13 cellular contexts compared by ENCODE assay signal in the genomic region with DNA sequence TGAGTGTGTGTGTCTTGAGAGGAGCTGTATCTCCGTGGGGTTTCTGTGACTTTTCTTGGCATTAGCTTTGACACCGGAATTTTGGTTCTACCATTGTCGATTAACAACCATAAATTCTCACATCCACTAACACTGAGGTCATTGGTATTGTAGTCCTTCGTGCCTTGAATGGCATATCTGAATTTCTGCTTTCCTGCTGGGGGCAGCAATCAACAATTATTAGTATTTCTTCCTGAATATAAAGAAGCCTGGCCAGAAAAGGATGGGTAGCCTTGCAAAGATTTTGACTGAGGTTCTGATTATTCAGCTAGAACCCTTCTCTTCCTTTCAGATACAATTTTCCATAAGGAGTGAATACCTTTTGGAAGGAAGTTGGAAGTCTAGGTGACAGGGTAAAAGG. TPM values are rescaled to one million over a fixed set of nuclear protein-coding genes. Genes with fewer than 3 reads are reported as not detected.
DNase-seq lines count a peak whose midpoint lies in the region; ATAC-seq and TF ChIP-seq lines count a peak whose summit lies in the region.
"Had no signal": no experiment of that assay in that cellular context is flagged by ENCODE, and none has a peak within 500 bp of the region (broad histone marks: within the 10 kb centered on the region; RNA-seq: fewer than 3 reads in every experiment).

No MANE protein-coding gene starts in this region.

- no peaks in the 10 kb centered on the region for H3K9me3 Mint-ChIP-seq in CD4-positive, alpha-beta T cell
- H3K9me3 Mint-ChIP-seq in stimulated activated naive CD8-positive, alpha-beta T cell treated with anti-CD3 and anti-CD28 coated beads, Interleukin-15, amount 100 ng/mL, for 72 hours, result no peaks in the 10 kb centered on the region
- H3K9me3 Mint-ChIP-seq: activated T-cell treated with anti-CD3 and anti-CD28 coated beads, Interleukin-2, amount 50 U/mL, for 24 hours had no signal

- H4K20me1 ChIP-seq in SU-DHL-6 (ENCODE audit: low read depth, low read length), result no peaks in the 10 kb centered on the region

- no peaks in the 10 kb centered on the region; the same call in 1 of the 2 replicates for H3F3A ChIP-seq in SU-DHL-6 (ENCODE audit: insufficient read depth)

- no peak overlapping the region for H3K4me3 Mint-ChIP-seq in CD4-positive, alpha-beta T cell
- H3K4me3 Mint-ChIP-seq in stimulated activated naive CD8-positive, alpha-beta T cell treated with anti-CD3 and anti-CD28 coated beads, Interleukin-15, amount 100 ng/mL, for 72 hours, result no peak overlapping the region
- H3K4me3 Mint-ChIP-seq: activated T-cell treated with anti-CD3 and anti-CD28 coated beads, Interleukin-2, amount 50 U/mL, for 24 hours had no signal

- intact Hi-C loops in CD4-positive, alpha-beta T cell (cut with DNase I, micrococcal nuclease), result loop anchor here (1.0 to 5.0 kb wide), 5 partner anchors 66 to 247 kb away; no protein-coding TSS in a partner anchor
- intact Hi-C loops in right lobe of liver (cut with DNase I), result no loop called here

- no peaks in the 10 kb centered on the region for H3K4me1 ChIP-seq in right lobe of liver

- TF ChIP-seq CTCF in CD4-positive, alpha-beta T cell (IDR thresholded peaks at IDR 0.05), result peak; percentile 41
- TF ChIP-seq CTCF in SU-DHL-6 (IDR thresholded peaks at IDR 0.05; ENCODE audit: insufficient read depth, low read length, poor library complexity, severe bottlenecking), result peak; percentile 27
- TF ChIP-seq CTCF in right lobe of liver (IDR thresholded peaks at IDR 0.05), result peak; percentile 25 to 35 (median 34)

- no peaks in the 10 kb centered on the region for H3K36me3 Mint-ChIP-seq in CD4-positive, alpha-beta T cell (ENCODE audit: low read depth)

- ATAC-seq in CD4-positive, alpha-beta T cell (ENCODE audit: poor library complexity), result no peak
- ATAC-seq in right lobe of liver (peak in 3 of 4 donors; percentile 49 to 81 (median 59)), GM21717 (IDR thresholded peaks at IDR 0.05; ENCODE audit: unreplicated experiment) (no peak)
- ATAC-seq in stimulated activated naive CD8-positive, alpha-beta T cell treated with anti-CD3 and anti-CD28 coated beads, Interleukin-15, amount 100 ng/mL, for 72 hours, result no peak

- no peaks in the 10 kb centered on the region for H3K27me3 ChIP-seq in CD4-positive, alpha-beta T cell (ENCODE audit: control insufficient read depth, insufficient read depth, low read length)
- H3K27me3 ChIP-seq in SU-DHL-6 (ENCODE audit: low read length), result no peaks in the 10 kb centered on the region
- no peaks in the 10 kb centered on the region for H3K27me3 ChIP-seq in right lobe of liver

- no peak for DNase-seq in CD4-positive, alpha-beta T cell
- DNase-seq in HCEC 1CT (peak; percentile 46), right lobe of liver (no peak), ACHN (no peak), NCI-H2081 (lab: John Stamatoyannopoulos, UW) (no peak)
- DNase-seq in stimulated activated naive CD8-positive, alpha-beta T cell treated with anti-CD3 and anti-CD28 coated beads, Interleukin-15, amount 100 ng/mL, for 72 hours, result no peak
- DNase-seq: activated T-cell treated with anti-CD3 and anti-CD28 coated beads, Interleukin-2, amount 50 U/mL, for 24 hours; islet precursor cell; NCI-H774 had no signal

- H3K9me2 ChIP-seq in SU-DHL-6 (replicated peaks; ENCODE audit: insufficient read depth, low read length), result no peaks in the 10 kb centered on the region

- in situ Hi-C loops in ACHN (cut with HindIII; ENCODE audit: low pct_ligation_motif_present, low pct_unique_long_range_greater_than_20kb, low sequenced_read_pairs), result no loop called here

- H3K4me1 Mint-ChIP-seq in CD4-positive, alpha-beta T cell (ENCODE audit: low read depth), result no peaks in the 10 kb centered on the region
- H3K4me1 Mint-ChIP-seq in stimulated activated naive CD8-positive, alpha-beta T cell treated with anti-CD3 and anti-CD28 coated beads, Interleukin-15, amount 100 ng/mL, for 72 hours, result no peaks in the 10 kb centered on the region

- TF ChIP-seq POLR2A in right lobe of liver (IDR thresholded peaks at IDR 0.05), result no peak

- no peaks in the 10 kb centered on the region for H3K36me3 ChIP-seq in SU-DHL-6 (ENCODE audit: low read length)
- H3K36me3 ChIP-seq in right lobe of liver, result no peaks in the 10 kb centered on the region

- H2AFZ ChIP-seq in SU-DHL-6 (ENCODE audit: low read depth, low read length, severe bottlenecking), result no peak overlapping the region

- no peak overlapping the region for H3K4me2 ChIP-seq in SU-DHL-6 (ENCODE audit: low read depth, low read length, poor library complexity, severe bottlenecking)
- H3K4me2 ChIP-seq: KMS-11 had no signal

- 42% methylated on average over 3 of the region's 4 CpGs for WGBS in right lobe of liver (ENCODE audit: insufficient coverage, low coverage, low lambda C conversion rate, missing lambda C conversion rate)

- H3K4me3 ChIP-seq in SU-DHL-6 (ENCODE audit: insufficient read depth, low read length, poor library complexity, severe bottlenecking), result no peak overlapping the region
- H3K4me3 ChIP-seq in right lobe of liver, result no peak overlapping the region

- H3K9ac ChIP-seq in SU-DHL-6 (ENCODE audit: low read length), result no peak overlapping the region
- H3K9ac ChIP-seq: KMS-11 had no signal

- POLR2A ChIA-PET in CD4-positive, alpha-beta T cell (lab: Charles Lee), result interaction anchor here (0.5 to 1.6 kb wide), 2 partner anchors 10 to 247 kb away, joined by 4 read pairs; no protein-coding TSS in a partner anchor

- H3K9me3 ChIP-seq in CD4-positive, alpha-beta T cell (ENCODE audit: control insufficient read depth, low read length), result no peaks in the 10 kb centered on the region
- H3K9me3 ChIP-seq in SU-DHL-6 (ENCODE audit: insufficient read depth, low read length) (no peaks in the 10 kb centered on the region), right lobe of liver (no peaks in the 10 kb centered on the region)

- CTCF ChIA-PET in CD4-positive, alpha-beta T cell (lab: Charles Lee), result no interaction called here

- no peak overlapping the region for H3K27ac Mint-ChIP-seq in CD4-positive, alpha-beta T cell
- H3K27ac Mint-ChIP-seq in stimulated activated naive CD8-positive, alpha-beta T cell treated with anti-CD3 and anti-CD28 coated beads, Interleukin-15, amount 100 ng/mL, for 72 hours, result no peak overlapping the region
- H3K27ac Mint-ChIP-seq: activated T-cell treated with anti-CD3 and anti-CD28 coated beads, Interleukin-2, amount 50 U/mL, for 24 hours had no signal

- H3K27ac ChIP-seq in CD4-positive, alpha-beta T cell (ENCODE audit: low read depth, low read length), result no peak overlapping the region
- no peak overlapping the region for H3K27ac ChIP-seq in SU-DHL-6 (ENCODE audit: low read depth, low read length)
- H3K27ac ChIP-seq in right lobe of liver, result no peak overlapping the region
- H3K27ac ChIP-seq: KMS-11 had no signal

- no peaks in the 10 kb centered on the region for H3K79me2 ChIP-seq in SU-DHL-6 (ENCODE audit: insufficient read depth, low read length)

- H3K27me3 Mint-ChIP-seq in CD4-positive, alpha-beta T cell, result no peaks in the 10 kb centered on the region
- H3K27me3 Mint-ChIP-seq in stimulated activated naive CD8-positive, alpha-beta T cell treated with anti-CD3 and anti-CD28 coated beads, Interleukin-15, amount 100 ng/mL, for 72 hours, result no peaks in the 10 kb centered on the region
- H3K27me3 Mint-ChIP-seq: activated T-cell treated with anti-CD3 and anti-CD28 coated beads, Interleukin-2, amount 50 U/mL, for 24 hours had no signal

RNA-seq across cellular contexts. Expression of a gene that starts 33.5 kb away (rescaled TPM):
- total RNA-seq in CD4-positive, alpha-beta T cell, result not detected
- not detected for total RNA-seq in right lobe of liver
- total RNA-seq: H1 had no signal

Comparison
In these comparisons a context has a peak if more than half of its experiments do, and no peak if none do; other contexts are left out.
1. ATAC-seq: peak in right lobe of liver (3 of 4); none in CD4-positive, alpha-beta T cell (single experiment), stimulated activated naive CD8-positive, alpha-beta T cell treated with anti-CD3 and anti-CD28 coated beads, Interleukin-15, amount 100 ng/mL, for 72 hours (single experiment) and GM21717 (single experiment).
2. intact Hi-C loops: an anchor here in CD4-positive, alpha-beta T cell (1.0 to 5.0 kb wide); none called in right lobe of liver.
3. Peak in every context shown above with its lines, with median percentiles within 50 percentile points of each other: CTCF ChIP-seq.